Comparison of ENCODE assay signal across 31 cellular contexts in genomic region chr1:116219651-116220434, GRCh38.
"Had no signal": no experiment of that assay in that cellular context is flagged by ENCODE, and none has a peak within 500 bp of the region (broad histone marks: within the 10 kb centered on the region; RNA-seq: fewer than 3 reads in every experiment).

No MANE protein-coding gene starts in this region.

- ATAC-seq: activated CD8-positive, alpha-beta memory T cell treated with anti-CD3 and anti-CD28 coated beads, Interleukin-2, amount 10 ng/mL, durations not matched to agents 7 days and 5 days; activated T-cell treated with anti-CD3 and anti-CD28 coated beads, Interleukin-2, amount 50 U/mL, for 72 hours; activated T-helper 17 cell treated with anti-CD3 and anti-CD28 coated beads, Interleukin-2, amount 50 U/mL, for 72 hours; PC-3 had no signal

- H3K4me1 ChIP-seq: SJCRH30 had no signal

- H3K27ac ChIP-seq: brain microvascular endothelial cell, RWPE1, SJCRH30, SK-N-MC, WERI-Rb-1 had no signal

- DNase-seq: activated CD4-positive, alpha-beta memory T cell treated with anti-CD3 and anti-CD28 coated beads, Interleukin-2, amount 10 ng/mL, durations not matched to agents 7 days and 5 days; activated CD4-positive, alpha-beta T cell treated with anti-CD3 and anti-CD28 coated beads for 1 hour; activated CD4-positive, alpha-beta T cell treated with anti-CD3 and anti-CD28 coated beads for 48 hours; activated CD4-positive, CD25-positive, alpha-beta regulatory T cell; activated CD8-positive, alpha-beta memory T cell treated with anti-CD3 and anti-CD28 coated beads for 24 hours; activated CD8-positive, alpha-beta memory T cell treated with anti-CD3 and anti-CD28 coated beads, Interleukin-2, amount 10 ng/mL, durations not matched to agents 7 days and 5 days; activated CD8-positive, alpha-beta memory T cell treated with anti-CD3 and anti-CD28 coated beads, Interleukin-2, amount 50 U/mL, for 48 hours; activated effector memory CD4-positive, alpha-beta T cell treated with anti-CD3 and anti-CD28 coated beads, Interleukin-2, amount 50 U/mL, for 16 hours; activated naive CD4-positive, alpha-beta T cell; activated naive CD4-positive, alpha-beta T cell treated with anti-CD3 and anti-CD28 coated beads, Interleukin-2, amount 50 U/mL, for 16 hours; activated naive CD8-positive, alpha-beta T cell treated with anti-CD3 and anti-CD28 coated beads for 36 hours; activated T-cell treated with anti-CD3 and anti-CD28 coated beads, Interleukin-2, amount 50 U/mL, for 72 hours; amniotic stem cell; aorta; brain microvascular endothelial cell; MG63; NCI-H1048; NCI-H1105 treated with DMSO at 0.1 percent for 48 hours; NCI-H1436; NCI-H1694; NCI-H1930; NCI-H2081 treated with DMSO at 0.1 percent for 48 hours; NCI-H446 treated with DMSO at 0.1 percent for 48 hours; NCI-H82; PC-3; T1000; WERI-Rb-1 had no signal

- H3K4me3 ChIP-seq: MG63, SJCRH30, SK-N-MC had no signal

- H3K36me3 ChIP-seq: brain microvascular endothelial cell, MG63, SJCRH30, WERI-Rb-1 had no signal

- H3K27me3 ChIP-seq: brain microvascular endothelial cell, MG63 had no signal

- H3K9me3 ChIP-seq: MG63, SJCRH30 had no signal
